ENCODE assay signal across 9 cellular contexts in the genomic region with DNA sequence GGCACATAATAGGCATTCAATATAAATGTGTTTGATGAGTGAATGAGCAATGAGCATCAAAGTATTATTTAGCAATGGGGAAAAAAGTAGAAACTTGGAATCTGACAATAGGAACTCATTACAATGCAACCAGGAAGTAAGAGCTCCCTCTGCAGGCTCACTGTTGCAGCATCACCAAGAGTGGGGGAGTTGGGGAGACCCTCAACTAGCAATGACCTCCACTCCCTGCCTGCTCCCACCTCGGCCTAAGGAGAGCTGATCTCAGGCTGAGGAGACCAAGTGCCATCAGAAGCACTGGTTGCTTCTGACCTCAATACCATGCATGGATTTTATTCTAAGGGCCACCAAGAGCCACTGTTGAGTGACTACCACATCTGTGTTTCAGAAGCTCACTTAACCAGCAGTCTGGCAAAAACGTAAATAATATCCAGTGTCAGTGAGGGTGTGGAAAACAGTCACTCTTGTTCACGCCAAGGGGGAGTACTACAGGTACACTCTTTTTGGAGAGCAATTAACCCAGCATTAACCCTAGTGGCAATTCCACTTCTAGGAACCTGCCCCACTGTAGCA. TPM values are rescaled to one million over a fixed set of nuclear protein-coding genes. Genes with fewer than 3 reads are reported as not detected.
DNase-seq lines count a peak whose midpoint lies in the region; ATAC-seq and TF ChIP-seq lines count a peak whose summit lies in the region.
"Had no signal": no experiment of that assay in that cellular context is flagged by ENCODE, and none has a peak within 500 bp of the region (broad histone marks: within the 10 kb centered on the region; RNA-seq: fewer than 3 reads in every experiment).

No MANE protein-coding gene starts in this region.

- H2BK12ac ChIP-seq in H9 (ENCODE audit: insufficient read length, low read depth, low read length) = no peak overlapping the region

- H3K23me2 ChIP-seq in H9 (ENCODE audit: insufficient read length, low read depth, low read length, poor library complexity, severe bottlenecking) = no peaks in the 10 kb centered on the region

- H4K20me1 ChIP-seq in H9 (ENCODE audit: control insufficient read depth, insufficient read depth, insufficient read length) = peaks cover 5% of the 10 kb centered on the region

- intact Hi-C loops in CD4-positive, alpha-beta T cell (cut with DNase I, micrococcal nuclease) = no loop called here
- intact Hi-C loops in activated T-helper 2 cell treated with anti-CD3 and anti-CD28 coated beads, Interferon-gamma antibody, Interleukin-2, Interleukin-4, amounts not matched to agents 10 μg/mL and 5 μg/mL and 100 μg/mL, durations not matched to agents 14 hours and 24 hours and 36 hours (cut with micrococcal nuclease) = no loop called here
- intact Hi-C loops in right lobe of liver (cut with DNase I) = no loop called here
- intact Hi-C loops in testis (cut with DNase I; ENCODE audit: low total_unique reads) = no loop called here

- peaks cover 14% of the 10 kb centered on the region for H3K36me3 Mint-ChIP-seq in CD4-positive, alpha-beta T cell (ENCODE audit: low read depth)
- H3K36me3 Mint-ChIP-seq in H9 (ENCODE audit: insufficient read depth in 1 of 3, low read depth in 3 of 3) = peaks cover 7 to 9% (median 8%) of the 10 kb centered on the region in 3 experiments; a peak in 6 of 7 replicates
- peaks cover 44% of the 10 kb centered on the region for H3K36me3 Mint-ChIP-seq in activated T-helper 2 cell treated with anti-CD3 and anti-CD28 coated beads, Interferon-gamma antibody, Interleukin-2, Interleukin-4, amounts not matched to agents 10 μg/mL and 5 μg/mL and 100 μg/mL, durations not matched to agents 14 hours and 24 hours and 36 hours (ENCODE audit: low read depth)

- H3K18ac ChIP-seq in H9 (ENCODE audit: insufficient read length, low read depth, low read length) = no peak overlapping the region

- H3K14ac ChIP-seq in H9 (ENCODE audit: insufficient read depth, low read length) = no peak overlapping the region

- TF ChIP-seq POLR2A in right lobe of liver (IDR thresholded peaks at IDR 0.05) (no peak), testis (IDR thresholded peaks at IDR 0.05) (no peak)

- H3K4me3 Mint-ChIP-seq in CD4-positive, alpha-beta T cell = peak overlapping the region; percentile 11
- H3K4me3 Mint-ChIP-seq in H9 = no peak overlapping the region
- H3K4me3 Mint-ChIP-seq in activated T-helper 2 cell treated with anti-CD3 and anti-CD28 coated beads, Interferon-gamma antibody, Interleukin-2, Interleukin-4, amounts not matched to agents 10 μg/mL and 5 μg/mL and 100 μg/mL, durations not matched to agents 14 hours and 24 hours and 36 hours (ENCODE audit: low read depth) = no peak overlapping the region

- H3K9me3 Mint-ChIP-seq in CD4-positive, alpha-beta T cell = no peaks in the 10 kb centered on the region
- H3K9me3 Mint-ChIP-seq in H9 = no peaks in the 10 kb centered on the region; a peak in 1 of 5 replicates
- no peaks in the 10 kb centered on the region for H3K9me3 Mint-ChIP-seq in activated T-helper 2 cell treated with anti-CD3 and anti-CD28 coated beads, Interferon-gamma antibody, Interleukin-2, Interleukin-4, amounts not matched to agents 10 μg/mL and 5 μg/mL and 100 μg/mL, durations not matched to agents 14 hours and 24 hours and 36 hours

- H3K4me1 ChIP-seq in H9 (ENCODE audit: insufficient read depth, low read length) (peaks cover 6% of the 10 kb centered on the region; the same call in 1 of the 2 replicates), right lobe of liver (peaks cover 0 to 56% (median 18%) of the 10 kb centered on the region in 4 donors), testis (peaks cover 63% of the 10 kb centered on the region)

- H3K79me2 ChIP-seq in H9 (ENCODE audit: insufficient read depth, low read length) = peaks cover 78% of the 10 kb centered on the region

- no peak overlapping the region for H4K91ac ChIP-seq in H9 (ENCODE audit: insufficient read length, low read depth, low read length)

- peak overlapping the region; percentile 3 for H3K27ac Mint-ChIP-seq in CD4-positive, alpha-beta T cell
- H3K27ac Mint-ChIP-seq in H9 = peak overlapping the region in 1 of 3 experiments; percentile 75; a peak in 1 of 7 replicates
- peak overlapping the region; percentile 33 for H3K27ac Mint-ChIP-seq in activated T-helper 2 cell treated with anti-CD3 and anti-CD28 coated beads, Interferon-gamma antibody, Interleukin-2, Interleukin-4, amounts not matched to agents 10 μg/mL and 5 μg/mL and 100 μg/mL, durations not matched to agents 14 hours and 24 hours and 36 hours

- TF ChIP-seq CTCF in CD4-positive, alpha-beta T cell (IDR thresholded peaks at IDR 0.05) = peak; percentile 30
- TF ChIP-seq CTCF in H9 (conservative IDR thresholded peaks at IDR 0.05) (peak; percentile 85), right lobe of liver (IDR thresholded peaks at IDR 0.05) (peak; percentile 21 to 36 (median 25)), testis (IDR thresholded peaks at IDR 0.05) (peak in 1 of 3 experiments; percentile 42)

- no peaks in the 10 kb centered on the region for H3K27me3 ChIP-seq in CD4-positive, alpha-beta T cell (ENCODE audit: control insufficient read depth, insufficient read depth, low read length)
- H3K27me3 ChIP-seq in H9 (ENCODE audit: insufficient read depth, low read length) (no peaks in the 10 kb centered on the region), right lobe of liver (no peaks in the 10 kb centered on the region), testis (no peaks in the 10 kb centered on the region)

- no peak for DNase-seq in CD4-positive, alpha-beta T cell
- DNase-seq in H9 (peak; percentile 67), right lobe of liver (no peak), testis (no peak), SK-N-DZ (ENCODE audit: low spot score) (no peak)
- no peak for DNase-seq in activated T-helper 2 cell treated with anti-CD3 and anti-CD28 coated beads, Interferon-gamma antibody, Interleukin-2, Interleukin-4, amounts not matched to agents 10 μg/mL and 5 μg/mL and 100 μg/mL, durations not matched to agents 14 hours and 24 hours and 36 hours (ENCODE audit: low spot score)

- no peak overlapping the region for H2AFZ ChIP-seq in H9 (ENCODE audit: low read length)

- H3K56ac ChIP-seq in H9 (ENCODE audit: insufficient read length, low read depth, low read length) = no peak overlapping the region

- H3K27me3 Mint-ChIP-seq in CD4-positive, alpha-beta T cell = no peaks in the 10 kb centered on the region
- H3K27me3 Mint-ChIP-seq in H9 (ENCODE audit: low read depth) = no peaks in the 10 kb centered on the region
- H3K27me3 Mint-ChIP-seq in activated T-helper 2 cell treated with anti-CD3 and anti-CD28 coated beads, Interferon-gamma antibody, Interleukin-2, Interleukin-4, amounts not matched to agents 10 μg/mL and 5 μg/mL and 100 μg/mL, durations not matched to agents 14 hours and 24 hours and 36 hours (ENCODE audit: low read depth) = no peaks in the 10 kb centered on the region

- no peak overlapping the region for H2BK5ac ChIP-seq in H9 (ENCODE audit: insufficient read length, low read length)

- H4K5ac ChIP-seq in H9 (ENCODE audit: insufficient read length, low read depth, low read length) = no peak overlapping the region

- CTCF ChIA-PET in CD4-positive, alpha-beta T cell (lab: Charles Lee) = interaction anchor here (0.6 to 1.9 kb wide), 7 partner anchors 11 to 291 kb away, joined by 3 to 7 read pairs (median 3); no protein-coding TSS in a partner anchor

- H3K4me2 ChIP-seq in H9 (ENCODE audit: insufficient read depth, insufficient read length, low read length) = no peak overlapping the region

- peaks cover 0 to 3% (median 0%) of the 10 kb centered on the region in 4 donors for H3K36me3 ChIP-seq in right lobe of liver
- H3K36me3 ChIP-seq in testis (ENCODE audit: low read depth, missing control alignments) = no peaks in the 10 kb centered on the region

- H3K4me1 Mint-ChIP-seq in CD4-positive, alpha-beta T cell (ENCODE audit: low read depth) = peaks cover 75% of the 10 kb centered on the region
- peaks cover 41 to 47% of the 10 kb centered on the region in 2 experiments for H3K4me1 Mint-ChIP-seq in H9
- H3K4me1 Mint-ChIP-seq in activated T-helper 2 cell treated with anti-CD3 and anti-CD28 coated beads, Interferon-gamma antibody, Interleukin-2, Interleukin-4, amounts not matched to agents 10 μg/mL and 5 μg/mL and 100 μg/mL, durations not matched to agents 14 hours and 24 hours and 36 hours (ENCODE audit: low read depth) = peaks cover 40% of the 10 kb centered on the region

- peak; percentile 54 for ATAC-seq in CD4-positive, alpha-beta T cell (ENCODE audit: poor library complexity)
- ATAC-seq in right lobe of liver = no peak
- ATAC-seq in HG03175 (IDR thresholded peaks at IDR 0.05; ENCODE audit: unreplicated experiment) = no peak
- ATAC-seq in GM18517 (IDR thresholded peaks at IDR 0.05; ENCODE audit: unreplicated experiment) = no peak

- H2AK5ac ChIP-seq in H9 (ENCODE audit: insufficient read length, low read length) = no peak overlapping the region

- H3K4ac ChIP-seq in H9 (ENCODE audit: low read depth, low read length) = no peak overlapping the region

- POLR2A ChIA-PET in CD4-positive, alpha-beta T cell (lab: Charles Lee) = interaction anchor here (0.6 kb wide), 1 partner anchor 8 kb away, joined by 3 read pairs; no protein-coding TSS in a partner anchor

- WGBS in H9 (ENCODE audit: extremely low coverage, insufficient read length, low lambda C conversion rate) = no CpG with 5 or more reads among the region's 3 CpGs
- 69% methylated on average over 3 of the region's 3 CpGs for WGBS in right lobe of liver (ENCODE audit: insufficient coverage, low coverage, low lambda C conversion rate, missing lambda C conversion rate)
- WGBS in testis, 2 donors = 70 to 81% methylated on average over 3 of the region's 3 CpGs

- H2BK20ac ChIP-seq in H9 (ENCODE audit: low read depth, low read length, poor library complexity, severe bottlenecking) = no peak overlapping the region

- peaks cover 16% of the 10 kb centered on the region for H3K79me1 ChIP-seq in H9 (ENCODE audit: insufficient read depth, low read depth, low read length, poor library complexity, severe bottlenecking)

- no peak overlapping the region for H2BK15ac ChIP-seq in H9 (ENCODE audit: low read depth, low read length)

- H3T11ph ChIP-seq in H9 (ENCODE audit: low read length) = no peak overlapping the region

- no peak overlapping the region for H3K27ac ChIP-seq in CD4-positive, alpha-beta T cell (ENCODE audit: low read depth, low read length)
- H3K27ac ChIP-seq in H9 (ENCODE audit: insufficient read length, low read depth, low read length) = no peak overlapping the region
- H3K27ac ChIP-seq in right lobe of liver = no peak overlapping the region
- H3K27ac ChIP-seq in testis = no peak overlapping the region

- H3K23ac ChIP-seq in H9 (ENCODE audit: insufficient read length, low read depth, low read length) = no peak overlapping the region

- H3K9ac ChIP-seq in H9 (ENCODE audit: extremely low read depth, insufficient read length, low read length) = no peak overlapping the region

- no peak overlapping the region for H4K8ac ChIP-seq in H9 (replicated peaks; ENCODE audit: insufficient read length, low read depth, low read length)

- H3K4me3 ChIP-seq in right lobe of liver = no peak overlapping the region
- no peak overlapping the region for H3K4me3 ChIP-seq in testis
- H3K4me3 ChIP-seq: skin epidermis had no signal

- no peak overlapping the region for H2BK120ac ChIP-seq in H9 (ENCODE audit: low read depth, low read length, poor library complexity, severe bottlenecking)

- H3K9me3 ChIP-seq in CD4-positive, alpha-beta T cell (ENCODE audit: control insufficient read depth, low read length) = no peaks in the 10 kb centered on the region
- H3K9me3 ChIP-seq in H9 (ENCODE audit: control insufficient read depth, low read depth, low read length) (no peaks in the 10 kb centered on the region), right lobe of liver (no peaks in the 10 kb centered on the region), testis (no peaks in the 10 kb centered on the region)

RNA-seq across cellular contexts. Expression of a gene that starts 8.0 kb away (rescaled TPM):
- total RNA-seq in CD4-positive, alpha-beta T cell = 10 to 100 TPM; 46.8 to 50.9 TPM
- total RNA-seq in H9 (2021) (206 and 208 TPM in 2 replicates), right lobe of liver (100 to 1,000 TPM; 101 to 209 (median 128) TPM), testis (100 to 1,000 TPM; 127 to 151 TPM)
- 455 and 459 TPM in 2 replicates for total RNA-seq in activated T-helper 2 cell treated with anti-CD3 and anti-CD28 coated beads, Interferon-gamma antibody, Interleukin-2, Interleukin-4, amounts not matched to agents 10 μg/mL and 5 μg/mL and 100 μg/mL, durations not matched to agents 14 hours and 24 hours and 36 hours
- 88.4 TPM for polyA plus RNA-seq in testis (ENCODE audit: insufficient read depth, low read depth, low replicate concordance)
- polyA plus RNA-seq in SK-N-DZ (2014; cell fraction: cytosol; rRNA removed) = 259 and 280 TPM in 2 replicates
- polyA plus RNA-seq in SK-N-DZ (2014; cell fraction: nucleus; rRNA removed) = 115 and 147 TPM in 2 replicates

RNA-seq across cellular contexts. Expression of a gene that starts 28.3 kb away (rescaled TPM):
- total RNA-seq in CD4-positive, alpha-beta T cell = 10 to 100 TPM; 12.3 to 15.5 TPM
- total RNA-seq in H9 (2021) = 32.7 and 33.4 TPM in 2 replicates
- total RNA-seq in activated T-helper 2 cell treated with anti-CD3 and anti-CD28 coated beads, Interferon-gamma antibody, Interleukin-2, Interleukin-4, amounts not matched to agents 10 μg/mL and 5 μg/mL and 100 μg/mL, durations not matched to agents 14 hours and 24 hours and 36 hours = 63.7 and 66.7 TPM in 2 replicates
- total RNA-seq in right lobe of liver = 10 to 100 TPM; 15.0 to 37.5 (median 24.4) TPM
- 10 to 100 TPM; 44.8 to 65.1 TPM for total RNA-seq in testis
- 62.9 TPM for polyA plus RNA-seq in testis (ENCODE audit: insufficient read depth, low read depth, low replicate concordance)
- polyA plus RNA-seq in SK-N-DZ (2014; cell fraction: cytosol; rRNA removed) = 71.5 and 78.8 TPM in 2 replicates
- polyA plus RNA-seq in SK-N-DZ (2014; cell fraction: nucleus; rRNA removed) = 29.8 and 42.3 TPM in 2 replicates
